Comparison of ENCODE assay signal across 23 cellular contexts in genomic region chr3:196076721-196077120, GRCh38. TPM values are rescaled to one million over a fixed set of nuclear protein-coding genes. Genes with fewer than 3 reads are reported as not detected.
A peak's percentile ranks its signal among the peaks of the same experiment; 100 is the strongest.
DNase-seq lines count a peak whose midpoint lies in the region; ATAC-seq and TF ChIP-seq lines count a peak whose summit lies in the region.
"Had no signal": no experiment of that assay in that cellular context is flagged by ENCODE, and none has a peak within 500 bp of the region (broad histone marks: within the 10 kb centered on the region; RNA-seq: fewer than 3 reads in every experiment).

No MANE protein-coding gene starts in this region.

- peak overlapping the region; percentile 3 for H3K27ac Mint-ChIP-seq in activated CD8-positive, alpha-beta memory T cell treated with anti-CD3 and anti-CD28 coated beads, Interleukin-2, amount 10 ng/mL, durations not matched to agents 7 days and 5 days
- peak overlapping the region in 6 of 8 donors; percentile 18 to 85 (median 46) for H3K27ac Mint-ChIP-seq in CD8-positive, alpha-beta memory T cell
- H3K27ac Mint-ChIP-seq in T-cell (peak overlapping the region; percentile 63 to 75), nephron progenitor cell (no peak overlapping the region)
- H3K27ac Mint-ChIP-seq in central memory CD8-positive, alpha-beta T cell (ENCODE audit: low read depth), result peak overlapping the region; percentile 11

- no peak overlapping the region for H3K4me3 Mint-ChIP-seq in activated CD8-positive, alpha-beta memory T cell treated with anti-CD3 and anti-CD28 coated beads, Interleukin-2, amount 10 ng/mL, durations not matched to agents 7 days and 5 days
- peak overlapping the region in 1 of 7 donors; percentile 21 for H3K4me3 Mint-ChIP-seq in CD8-positive, alpha-beta memory T cell
- no peak overlapping the region for H3K4me3 Mint-ChIP-seq in T-cell
- peak overlapping the region; percentile 6 for H3K4me3 Mint-ChIP-seq in central memory CD8-positive, alpha-beta T cell
- no peak overlapping the region for H3K4me3 Mint-ChIP-seq in nephron progenitor cell

- H3K9me3 Mint-ChIP-seq in activated CD8-positive, alpha-beta memory T cell treated with anti-CD3 and anti-CD28 coated beads, Interleukin-2, amount 10 ng/mL, durations not matched to agents 7 days and 5 days (ENCODE audit: low read depth), result no peaks in the 10 kb centered on the region
- no peaks in the 10 kb centered on the region for H3K9me3 Mint-ChIP-seq in CD8-positive, alpha-beta memory T cell
- H3K9me3 Mint-ChIP-seq in T-cell, result no peaks in the 10 kb centered on the region
- no peaks in the 10 kb centered on the region for H3K9me3 Mint-ChIP-seq in central memory CD8-positive, alpha-beta T cell
- no peaks in the 10 kb centered on the region for H3K9me3 Mint-ChIP-seq in nephron progenitor cell

- CTCF ChIA-PET in activated CD8-positive, alpha-beta memory T cell treated with anti-CD3 and anti-CD28 coated beads, Interleukin-2, amount 10 ng/mL, durations not matched to agents 7 days and 5 days (lab: Charles Lee), result interaction anchor here (0.8 to 13.2 kb wide), 5 partner anchors 12 to 116 kb away, joined by 3 to 238 read pairs (median 5); no protein-coding TSS in a partner anchor
- CTCF ChIA-PET in CD8-positive, alpha-beta memory T cell (lab: Charles Lee), result interaction anchor here (6.6 to 12.7 kb wide), 2 partner anchors 104 to 118 kb away, joined by 62 to 263 read pairs; no protein-coding TSS in a partner anchor
- CTCF ChIA-PET in T-cell (lab: Charles Lee), result no interaction called here

- H3K27me3 ChIP-seq in CD8-positive, alpha-beta memory T cell (ENCODE audit: insufficient read depth, low read length, poor library complexity, severe bottlenecking), result no peaks in the 10 kb centered on the region
- H3K27me3 ChIP-seq: BLaER1 treated with 17β-estradiol and CSF1 and Interleukin-3, amounts not matched to agents 10 nM and 100 nM; vagina had no signal

- POLR2A ChIA-PET in CD8-positive, alpha-beta memory T cell (lab: Charles Lee), result no interaction called here
- POLR2A ChIA-PET in T-cell (lab: Charles Lee), result interaction anchor here in 1 of 2 donors (0.7 kb wide), 1 partner anchor 614 kb away, joined by 3 read pairs; no protein-coding TSS in a partner anchor

- peaks cover 36% of the 10 kb centered on the region for H3K4me1 ChIP-seq in CD8-positive, alpha-beta memory T cell (ENCODE audit: insufficient read depth, low read length)

- H3K27ac ChIP-seq in CD8-positive, alpha-beta memory T cell (ENCODE audit: low read depth, low read length), result peak overlapping the region; percentile 29
- H3K27ac ChIP-seq: GM23248, lower lobe of right lung, vagina had no signal

- no peak overlapping the region for H3K4me3 ChIP-seq in CD8-positive, alpha-beta memory T cell (ENCODE audit: low read length)
- H3K4me3 ChIP-seq: GM23248, lower lobe of right lung, vagina had no signal

- TF ChIP-seq CTCF in nephron progenitor cell (IDR thresholded peaks at IDR 0.05), result no peak

- peaks cover 68% of the 10 kb centered on the region for H3K36me3 Mint-ChIP-seq in activated CD8-positive, alpha-beta memory T cell treated with anti-CD3 and anti-CD28 coated beads, Interleukin-2, amount 10 ng/mL, durations not matched to agents 7 days and 5 days
- peaks cover 4 to 54% (median 12%) of the 10 kb centered on the region in 3 donors for H3K36me3 Mint-ChIP-seq in CD8-positive, alpha-beta memory T cell
- H3K36me3 Mint-ChIP-seq in T-cell (peaks cover 26% of the 10 kb centered on the region), nephron progenitor cell (ENCODE audit: low read depth) (peaks cover 40% of the 10 kb centered on the region)
- H3K36me3 Mint-ChIP-seq in central memory CD8-positive, alpha-beta T cell (ENCODE audit: insufficient read depth), result peaks cover 62% of the 10 kb centered on the region

- no peak for DNase-seq in activated CD8-positive, alpha-beta memory T cell treated with anti-CD3 and anti-CD28 coated beads, Interleukin-2, amount 10 ng/mL, durations not matched to agents 7 days and 5 days
- DNase-seq in activated CD8-positive, alpha-beta memory T cell treated with anti-CD3 and anti-CD28 coated beads, Interleukin-2, amount 50 U/mL, for 4 hours, result no peak
- no peak for DNase-seq in CD8-positive, alpha-beta memory T cell
- DNase-seq in T-cell (no peak), nephron progenitor cell (no peak), dedifferentiated amniotic fluid mesenchymal stem cell (ENCODE audit: extremely low spot score) (no peak)
- DNase-seq in central memory CD8-positive, alpha-beta T cell (ENCODE audit: low spot score in 2 of 2), result no peak
- DNase-seq: activated CD4-positive, alpha-beta T cell treated with anti-CD3 and anti-CD28 coated beads, Interleukin-2, amount 50 U/mL, for 4 hours; amniotic stem cell; DMS 273 treated with DMSO at 0.1 percent for 48 hours; foreskin melanocyte; GM23248; IMR-90; lower lobe of right lung; NCI-H1694; NCI-H2171 treated with DMSO at 0.1 percent for 48 hours; NCI-H69; nucleus accumbens; substantia nigra had no signal

- H3K27me3 Mint-ChIP-seq in activated CD8-positive, alpha-beta memory T cell treated with anti-CD3 and anti-CD28 coated beads, Interleukin-2, amount 10 ng/mL, durations not matched to agents 7 days and 5 days, result no peaks in the 10 kb centered on the region
- peaks cover 0 to 1% of the 10 kb centered on the region in 2 donors for H3K27me3 Mint-ChIP-seq in CD8-positive, alpha-beta memory T cell
- no peaks in the 10 kb centered on the region for H3K27me3 Mint-ChIP-seq in T-cell
- no peaks in the 10 kb centered on the region for H3K27me3 Mint-ChIP-seq in central memory CD8-positive, alpha-beta T cell
- H3K27me3 Mint-ChIP-seq in nephron progenitor cell (ENCODE audit: low read depth, poor library complexity), result no peaks in the 10 kb centered on the region

- peaks cover 47% of the 10 kb centered on the region for H3K4me1 Mint-ChIP-seq in activated CD8-positive, alpha-beta memory T cell treated with anti-CD3 and anti-CD28 coated beads, Interleukin-2, amount 10 ng/mL, durations not matched to agents 7 days and 5 days
- peaks cover 41 to 61% (median 56%) of the 10 kb centered on the region in 3 donors for H3K4me1 Mint-ChIP-seq in CD8-positive, alpha-beta memory T cell
- peaks cover 43 to 51% (median 49%) of the 10 kb centered on the region in 3 donors for H3K4me1 Mint-ChIP-seq in T-cell
- H3K4me1 Mint-ChIP-seq in central memory CD8-positive, alpha-beta T cell, result peaks cover 49% of the 10 kb centered on the region
- H3K4me1 Mint-ChIP-seq in nephron progenitor cell, result peaks cover 23% of the 10 kb centered on the region

- no peak for ATAC-seq in activated CD8-positive, alpha-beta memory T cell treated with anti-CD3 and anti-CD28 coated beads, Interleukin-2, amount 10 ng/mL, durations not matched to agents 7 days and 5 days
- no peak for ATAC-seq in T-cell (replicated peaks in 1 of 4)
- ATAC-seq in central memory CD8-positive, alpha-beta T cell (replicated peaks; ENCODE audit: extremely low read depth, poor library complexity, severe bottlenecking), result no peak
- no peak for ATAC-seq in GM21529 (IDR thresholded peaks at IDR 0.05; ENCODE audit: unreplicated experiment)
- ATAC-seq: lower lobe of right lung, Right ventricle myocardium inferior had no signal

- H3K9me3 ChIP-seq in CD8-positive, alpha-beta memory T cell (ENCODE audit: low read length), result no peaks in the 10 kb centered on the region
- H3K9me3 ChIP-seq: BLaER1 treated with 17β-estradiol and CSF1 and Interleukin-3, amounts not matched to agents 10 nM and 100 nM; lower lobe of right lung; vagina had no signal

- H3K36me3 ChIP-seq in CD8-positive, alpha-beta memory T cell (ENCODE audit: insufficient read depth, low read length), result peaks cover 32% of the 10 kb centered on the region

RNA-seq across cellular contexts. Expression of gene TFRC, which starts 5.2 kb away (rescaled TPM):
- total RNA-seq in activated CD8-positive, alpha-beta memory T cell treated with anti-CD3 and anti-CD28 coated beads, Interleukin-2, amount 10 ng/mL, durations not matched to agents 7 days and 5 days, result 100 to 1,000 TPM; 409 to 782 TPM
- total RNA-seq in CD8-positive, alpha-beta memory T cell, result 100 to 1,000 TPM; 669 to 687 TPM
- polyA plus RNA-seq in CD8-positive, alpha-beta memory T cell, result 15.9 TPM
- total RNA-seq in T-cell, result 100 to 1,000 TPM in 2 of 5 donors, 10 to 100 TPM in 3; 71.3 to 162 (median 73.0) TPM

Comparison
In these comparisons a context has a peak if more than half of its experiments do, and no peak if none do; other contexts are left out.
1. CTCF ChIA-PET loops: an anchor here in activated CD8-positive, alpha-beta memory T cell treated with anti-CD3 and anti-CD28 coated beads, Interleukin-2, amount 10 ng/mL, durations not matched to agents 7 days and 5 days (0.8 to 13.2 kb wide) and CD8-positive, alpha-beta memory T cell (6.6 to 12.7 kb wide); none called in T-cell.